25 cellular contexts compared by ENCODE assay signal in the genomic region with DNA sequence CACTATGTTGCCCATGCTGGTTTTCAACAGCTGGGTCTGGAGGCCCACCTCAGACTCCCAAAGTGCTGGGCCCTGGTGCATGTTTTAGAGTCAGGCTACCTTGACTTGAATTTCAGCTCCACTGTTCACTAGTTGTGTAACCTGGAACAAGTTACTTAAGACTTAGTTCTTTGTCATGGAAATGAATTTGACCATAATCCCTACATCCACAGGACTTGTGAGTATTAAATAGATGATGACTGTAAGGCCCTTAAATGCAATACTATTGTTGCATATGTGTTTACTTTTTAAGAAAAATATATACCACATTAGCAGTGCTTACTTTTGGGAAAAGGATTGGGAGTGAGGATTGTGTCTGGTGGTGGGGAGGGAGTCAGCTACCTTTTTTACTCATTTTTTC. TPM values are rescaled to one million over a fixed set of nuclear protein-coding genes. Genes with fewer than 3 reads are reported as not detected.
"Had no signal": no experiment of that assay in that cellular context is flagged by ENCODE, and none has a peak within 500 bp of the region (broad histone marks: within the 10 kb centered on the region; RNA-seq: fewer than 3 reads in every experiment).

No MANE protein-coding gene starts in this region.

- H3K4me3 Mint-ChIP-seq: immature natural killer cell; naive thymus-derived CD4-positive, alpha-beta T cell; stimulated activated naive B cell treated with anti-CD40 and anti-IgM and Interleukin-4, amounts not matched to agents 10 μg/mL and 1 μg/mL and 100 μg/mL, for 72 hours; stimulated activated naive CD8-positive, alpha-beta T cell treated with anti-CD3 and anti-CD28 coated beads, Interleukin-15, Interleukin-2, amounts not matched to agents 100 ng/mL and 50 ng/mL, for 24 hours had no signal

- H3K27me3 ChIP-seq: ovary, sigmoid colon, transverse colon, vagina had no signal

- ATAC-seq: naive thymus-derived CD4-positive, alpha-beta T cell; right cardiac atrium; stimulated activated naive B cell treated with anti-CD40 and anti-IgM and Interleukin-4, amounts not matched to agents 10 μg/mL and 1 μg/mL and 100 μg/mL, for 72 hours had no signal

- H3K27ac ChIP-seq: coronary artery, ovary, psoas muscle, sigmoid colon, transverse colon, vagina had no signal

- H3K27ac Mint-ChIP-seq: stimulated activated naive B cell treated with anti-CD40 and anti-IgM and Interleukin-4, amounts not matched to agents 10 μg/mL and 1 μg/mL and 100 μg/mL, for 72 hours; stimulated activated naive CD8-positive, alpha-beta T cell treated with anti-CD3 and anti-CD28 coated beads, Interleukin-15, Interleukin-2, amounts not matched to agents 100 ng/mL and 50 ng/mL, for 24 hours had no signal

- H3K36me3 ChIP-seq: ovary, vagina had no signal

- H3K9me3 ChIP-seq: ovary, psoas muscle, sigmoid colon, transverse colon, vagina had no signal

- H3K27me3 Mint-ChIP-seq: naive thymus-derived CD4-positive, alpha-beta T cell; stimulated activated naive B cell treated with anti-CD40 and anti-IgM and Interleukin-4, amounts not matched to agents 10 μg/mL and 1 μg/mL and 100 μg/mL, for 72 hours; stimulated activated naive CD8-positive, alpha-beta T cell treated with anti-CD3 and anti-CD28 coated beads, Interleukin-15, Interleukin-2, amounts not matched to agents 100 ng/mL and 50 ng/mL, for 24 hours had no signal

- DNase-seq: dermis blood vessel endothelial cell; effector memory CD4-positive, alpha-beta T cell; erythroblast; hypothalamus; immature natural killer cell; mesendoderm; midbrain; naive thymus-derived CD4-positive, alpha-beta T cell; occipital lobe; posterior cingulate gyrus; psoas muscle; sigmoid colon; stimulated activated CD4-positive, alpha-beta T cell treated with anti-CD3 and anti-CD28 coated beads, Interleukin-2, amount 100 ng/mL, for 24 hours; stimulated activated CD4-positive, alpha-beta T cell treated with anti-CD3 and anti-CD28 coated beads, Interleukin-4, amount 100 ng/mL, for 24 hours; stimulated activated naive B cell treated with anti-CD40 and anti-IgM and Interleukin-4, amounts not matched to agents 10 μg/mL and 1 μg/mL and 100 μg/mL, for 72 hours; transverse colon had no signal

- H3K4me3 ChIP-seq: coronary artery, lung, ovary, psoas muscle, sigmoid colon, transverse colon, vagina had no signal

- H3K9me3 Mint-ChIP-seq: immature natural killer cell; stimulated activated naive CD8-positive, alpha-beta T cell treated with anti-CD3 and anti-CD28 coated beads, Interleukin-15, Interleukin-2, amounts not matched to agents 100 ng/mL and 50 ng/mL, for 24 hours had no signal

RNA-seq across cellular contexts. Expression of a gene that starts 25.0 kb away (rescaled TPM):
- polyA plus RNA-seq: endothelial cell of umbilical vein; keratinocyte; naive thymus-derived CD4-positive, alpha-beta T cell; neural cell had no signal

RNA-seq across cellular contexts. Expression of a gene that starts 31.6 kb away (rescaled TPM):
- polyA plus RNA-seq: endothelial cell of umbilical vein, keratinocyte, neural cell had no signal
